9 cellular contexts compared by ENCODE assay signal in genomic region chr2:112121682-112122254, GRCh38. TPM values are rescaled to one million over a fixed set of nuclear protein-coding genes. Genes with fewer than 3 reads are reported as not detected.
DNase-seq lines count a peak whose midpoint lies in the region; ATAC-seq, FAIRE-seq and TF ChIP-seq lines count a peak whose summit lies in the region.
"Had no signal": no experiment of that assay in that cellular context is flagged by ENCODE, and none has a peak within 500 bp of the region (broad histone marks: within the 10 kb centered on the region; RNA-seq: fewer than 3 reads in every experiment).

No MANE protein-coding gene starts in this region.

- intact Hi-C loops in natural killer cell (cut with micrococcal nuclease), result loop anchor here (10.0 kb wide), 1 partner anchor 313 kb away; the partner anchor contains the start of gene RGPD8

- H3K27me3 Mint-ChIP-seq in natural killer cell (ENCODE audit: low read depth in 2 of 2), result no peaks in the 10 kb centered on the region
- no peaks in the 10 kb centered on the region for H3K27me3 Mint-ChIP-seq in natural killer cell treated with Interleukin-12 subunit alpha and Interleukin-12 subunit beta and Interleukin-15 and Interleukin-18, amount 100 ng/mL, for 72 hours

- H3K4me3 ChIP-seq in small intestine (ENCODE audit: low read depth in 1 of 2, low read length in 2 of 2), result no peak overlapping the region

- no peaks in the 10 kb centered on the region for H3K9me3 ChIP-seq in small intestine (ENCODE audit: control insufficient read depth, low read depth)

- H3K9me3 Mint-ChIP-seq in natural killer cell, result no peaks in the 10 kb centered on the region
- H3K9me3 Mint-ChIP-seq in natural killer cell treated with Interleukin-12 subunit alpha and Interleukin-12 subunit beta and Interleukin-15 and Interleukin-18, amount 100 ng/mL, for 72 hours, result no peaks in the 10 kb centered on the region

- no peaks in the 10 kb centered on the region for H3K4me1 ChIP-seq in small intestine (ENCODE audit: control insufficient read depth in 2 of 2, insufficient read depth in 1 of 2, low read depth in 1 of 2, low read length in 1 of 2)

- H3K27ac ChIP-seq in small intestine (ENCODE audit: low read depth in 1 of 2, low read length in 1 of 2), result no peak overlapping the region
- H3K27ac ChIP-seq: epithelial cell of prostate had no signal

- no peaks in the 10 kb centered on the region for H3K4me1 Mint-ChIP-seq in natural killer cell
- no peaks in the 10 kb centered on the region for H3K4me1 Mint-ChIP-seq in natural killer cell treated with Interleukin-12 subunit alpha and Interleukin-12 subunit beta and Interleukin-15 and Interleukin-18, amount 100 ng/mL, for 72 hours (ENCODE audit: low read depth in 2 of 2)

- H3K36me3 Mint-ChIP-seq in natural killer cell, result peaks cover 8% of the 10 kb centered on the region
- H3K36me3 Mint-ChIP-seq in natural killer cell treated with Interleukin-12 subunit alpha and Interleukin-12 subunit beta and Interleukin-15 and Interleukin-18, amount 100 ng/mL, for 72 hours, result peaks cover 10% of the 10 kb centered on the region

- ATAC-seq in natural killer cell (peak in 1 of 3 donors; percentile 38), GM21390 (IDR thresholded peaks at IDR 0.05; ENCODE audit: unreplicated experiment) (no peak)
- no peak for ATAC-seq in natural killer cell treated with Interleukin-12 subunit alpha and Interleukin-12 subunit beta and Interleukin-15 and Interleukin-18, amount 100 ng/mL, for 72 hours

- DNase-seq in natural killer cell (no peak), NCI-H2029 treated with DMSO at 0.1 percent for 48 hours (lab: John Stamatoyannopoulos, UW) (peak; percentile 24), fibroblast of the conjunctiva (ENCODE audit: low read depth) (peak; percentile 54), small intestine (peak; percentile 37)
- DNase-seq in natural killer cell treated with Interleukin-12 subunit alpha and Interleukin-12 subunit beta and Interleukin-15 and Interleukin-18, amount 100 ng/mL, for 72 hours (ENCODE audit: low spot score), result no peak
- peak; percentile 49 for DNase-seq in activated CD4-positive, alpha-beta T cell treated with anti-CD3 and anti-CD28 coated beads for 48 hours
- no peak for DNase-seq in NK-92 treated with Interleukin-12 subunit alpha and Interleukin-12 subunit beta, amount 100 ng/mL, for 24 hours (lab: John Stamatoyannopoulos, UW)

- H3K36me3 ChIP-seq in small intestine (ENCODE audit: control insufficient read depth in 2 of 2, insufficient read depth in 2 of 2, low read length in 2 of 2), result peaks cover 0 to 12% of the 10 kb centered on the region in 2 donors

- peak; percentile 64 for TF ChIP-seq CTCF in natural killer cell (IDR thresholded peaks at IDR 0.05)

- FAIRE-seq in small intestine (lab: Jason Lieb, UNC), result no peak

- no peak overlapping the region for H3K4me3 Mint-ChIP-seq in natural killer cell
- H3K4me3 Mint-ChIP-seq in natural killer cell treated with Interleukin-12 subunit alpha and Interleukin-12 subunit beta and Interleukin-15 and Interleukin-18, amount 100 ng/mL, for 72 hours, result no peak overlapping the region

- H3K27ac Mint-ChIP-seq in natural killer cell, result no peak overlapping the region
- H3K27ac Mint-ChIP-seq in natural killer cell treated with Interleukin-12 subunit alpha and Interleukin-12 subunit beta and Interleukin-15 and Interleukin-18, amount 100 ng/mL, for 72 hours, result no peak overlapping the region

- no peaks in the 10 kb centered on the region for H3K27me3 ChIP-seq in small intestine (ENCODE audit: control insufficient read depth in 2 of 2, insufficient read depth in 2 of 2, low read length in 2 of 2)

RNA-seq across cellular contexts. Expression of gene FBLN7, which starts 16.4 kb away (rescaled TPM):
- under 1 TPM in 2 of 3 donors, not detected in 1; 0.25 to 0.48 TPM for total RNA-seq in natural killer cell
- under 1 TPM; 0.38 to 0.61 TPM for total RNA-seq in natural killer cell treated with Interleukin-12 subunit alpha and Interleukin-12 subunit beta and Interleukin-15 and Interleukin-18, amount 100 ng/mL, for 72 hours
- under 1 TPM in 1 of 3 donors, not detected in 2; 0.75 TPM for polyA plus RNA-seq in small intestine

Comparison
In these comparisons a context has a peak if more than half of its experiments do, and no peak if none do; other contexts are left out.
1. DNase-seq: peak in NCI-H2029 treated with DMSO at 0.1 percent for 48 hours (single experiment), activated CD4-positive, alpha-beta T cell treated with anti-CD3 and anti-CD28 coated beads for 48 hours (single experiment), fibroblast of the conjunctiva (single experiment) and small intestine (single experiment); none in natural killer cell (single experiment), natural killer cell treated with Interleukin-12 subunit alpha and Interleukin-12 subunit beta and Interleukin-15 and Interleukin-18, amount 100 ng/mL, for 72 hours (single experiment) and NK-92 treated with Interleukin-12 subunit alpha and Interleukin-12 subunit beta, amount 100 ng/mL, for 24 hours (single experiment).